ENCODE assay signal across 27 cellular contexts in genomic region chr7:69147631-69148030, GRCh38.
DNase-seq lines count a peak whose midpoint lies in the region; ATAC-seq, FAIRE-seq and TF ChIP-seq lines count a peak whose summit lies in the region.
"Had no signal": no experiment of that assay in that cellular context is flagged by ENCODE, and none has a peak within 500 bp of the region (broad histone marks: within the 10 kb centered on the region; RNA-seq: fewer than 3 reads in every experiment).

No MANE protein-coding gene starts in this region.

- in situ Hi-C loops in G401 (cut with HindIII; ENCODE audit: low sequenced_read_pairs), result no loop called here

- TF ChIP-seq CTCF in cardiac muscle cell (IDR thresholded peaks at IDR 0.05; ENCODE audit: low read depth, low read length), result no peak
- TF ChIP-seq CTCF in right atrium auricular region (IDR thresholded peaks at IDR 0.05), result no peak
- TF ChIP-seq CTCF in bronchial epithelial cell (IDR thresholded peaks at IDR 0.05; ENCODE audit: insufficient read depth, low read length, severe bottlenecking), result no peak

- ATAC-seq in GM19023 (IDR thresholded peaks at IDR 0.05; ENCODE audit: unreplicated experiment), result no peak
- ATAC-seq: HCT116, HepG2, K562, T-helper 17 cell had no signal

- FAIRE-seq in bronchial epithelial cell (lab: Jason Lieb, UNC), result peak; percentile 7
- FAIRE-seq: H1, HepG2, K562 had no signal

- H3K4me1 ChIP-seq in cardiac muscle cell (ENCODE audit: low read depth), result no peaks in the 10 kb centered on the region
- no peaks in the 10 kb centered on the region for H3K4me1 ChIP-seq in right atrium auricular region

- no peaks in the 10 kb centered on the region for H3K27me3 ChIP-seq in cardiac muscle cell
- no peaks in the 10 kb centered on the region for H3K27me3 ChIP-seq in right atrium auricular region
- H3K27me3 ChIP-seq in bronchial epithelial cell (ENCODE audit: control insufficient read depth, insufficient read depth, low read length), result no peaks in the 10 kb centered on the region
- H3K27me3 ChIP-seq: MG63 had no signal

- H3K9me3 ChIP-seq in cardiac muscle cell (ENCODE audit: low read depth) (no peaks in the 10 kb centered on the region), right atrium auricular region (no peaks in the 10 kb centered on the region)
- H3K9me3 ChIP-seq: MG63 had no signal

- H3K27ac ChIP-seq in cardiac muscle cell (no peak overlapping the region), right atrium auricular region (no peak overlapping the region)
- H3K27ac ChIP-seq: 22Rv1, C4-2B, HL-60 had no signal

- H3K36me3 ChIP-seq in cardiac muscle cell, result no peaks in the 10 kb centered on the region
- no peaks in the 10 kb centered on the region for H3K36me3 ChIP-seq in right atrium auricular region
- H3K36me3 ChIP-seq in bronchial epithelial cell (ENCODE audit: control insufficient read depth, insufficient read depth, low read length), result no peaks in the 10 kb centered on the region
- H3K36me3 ChIP-seq: MG63 had no signal

- peak; percentile 11 for DNase-seq in DMS153 (lab: John Stamatoyannopoulos, UW)
- DNase-seq in DMS153 treated with DMSO at 0.1 percent for 48 hours (lab: John Stamatoyannopoulos, UW; ENCODE audit: unreplicated experiment), result no peak
- peak; percentile 4 to 23 for DNase-seq in cardiac muscle cell (ENCODE audit: low read depth in 1 of 2, low spot score in 1 of 2)
- no peak for DNase-seq in right atrium auricular region (ENCODE audit: low spot score)
- DNase-seq in bronchial epithelial cell (ENCODE audit: low read depth), result no peak
- DNase-seq in G401 (ENCODE audit: low spot score), result no peak
- no peak for DNase-seq in T-helper 9 cell
- DNase-seq: ACHN; CD8-positive, alpha-beta memory T cell; DND-41; MG63; NCI-H1048; NCI-H1436 treated with DMSO at 0.1 percent for 48 hours; NCI-H2081; NCI-H226; NCI-H510A treated with DMSO at 0.1 percent for 48 hours; NCI-H774; Right ventricle myocardium superior; T-helper 17 cell had no signal

- no peak overlapping the region for H3K4me3 ChIP-seq in cardiac muscle cell
- H3K4me3 ChIP-seq in right atrium auricular region, result no peak overlapping the region
- no peak overlapping the region for H3K4me3 ChIP-seq in bronchial epithelial cell (ENCODE audit: low read depth, low read length)
- H3K4me3 ChIP-seq: K562, MG63 had no signal

Comparison
In these comparisons a context has a peak if more than half of its experiments do, and no peak if none do; other contexts are left out.
1. DNase-seq: peak in DMS153 (single experiment) and cardiac muscle cell (2 of 2); none in DMS153 treated with DMSO at 0.1 percent for 48 hours (single experiment), right atrium auricular region (single experiment), bronchial epithelial cell (single experiment), G401 (single experiment) and T-helper 9 cell (single experiment).